Comparison of ENCODE assay signal across 11 cellular contexts in the genomic region with DNA sequence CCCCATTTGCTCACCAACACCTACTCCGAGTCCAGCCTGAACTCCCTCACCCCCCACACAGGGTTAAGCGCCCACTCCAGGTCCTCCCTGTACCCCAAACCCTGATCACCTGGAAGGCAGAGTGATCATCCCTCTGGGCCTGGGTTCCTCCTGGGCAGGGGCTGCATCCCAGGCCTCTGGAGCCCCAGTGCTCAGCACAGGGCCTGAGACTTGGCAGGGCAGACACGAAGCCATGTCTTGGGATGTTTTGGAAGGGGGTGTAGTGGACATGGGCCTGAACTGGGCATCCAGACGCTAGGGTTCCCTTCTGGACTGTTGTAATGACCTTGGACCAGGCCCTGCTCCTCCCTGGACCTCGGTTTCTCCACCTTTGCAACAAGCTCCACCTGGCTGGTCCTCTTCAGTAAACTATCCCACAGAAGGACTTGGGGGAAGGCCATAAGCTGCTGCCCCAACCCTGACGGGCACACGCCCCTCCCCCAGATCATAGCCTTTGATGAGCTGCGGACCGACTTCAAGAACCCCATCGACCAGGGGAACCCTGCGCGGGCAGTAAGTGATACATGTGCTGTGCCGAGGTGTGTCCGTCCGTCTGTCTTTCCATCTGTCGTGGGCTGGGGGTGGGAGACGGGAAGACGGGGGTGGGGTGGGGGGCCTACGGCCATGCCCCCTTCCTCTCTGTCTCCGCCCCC. TPM values are rescaled to one million over a fixed set of nuclear protein-coding genes. Genes with fewer than 3 reads are reported as not detected.
A peak's percentile ranks its signal among the peaks of the same experiment; 100 is the strongest.
DNase-seq lines count a peak whose midpoint lies in the region; ATAC-seq and TF ChIP-seq lines count a peak whose summit lies in the region.
"Had no signal": no experiment of that assay in that cellular context is flagged by ENCODE, and none has a peak within 500 bp of the region (broad histone marks: within the 10 kb centered on the region; RNA-seq: fewer than 3 reads in every experiment).

No MANE protein-coding gene starts in this region.

- H2BK15ac ChIP-seq in neuronal stem cell (ENCODE audit: low read length): peak overlapping the region; percentile 27

- H3K9me3 ChIP-seq in CD8-positive, alpha-beta T cell (ENCODE audit: low read length): no peaks in the 10 kb centered on the region
- H3K9me3 ChIP-seq in neuronal stem cell (replicated peaks in 1 of 2; ENCODE audit: control insufficient read depth in 2 of 2, insufficient read depth in 1 of 2, low read depth in 1 of 2, low read length in 2 of 2): no peaks in the 10 kb centered on the region
- H3K9me3 ChIP-seq in body of pancreas: no peaks in the 10 kb centered on the region
- no peaks in the 10 kb centered on the region for H3K9me3 ChIP-seq in lower lobe of right lung
- H3K9me3 ChIP-seq: thoracic aorta had no signal

- H3K4me1 Mint-ChIP-seq in CD8-positive, alpha-beta T cell (ENCODE audit: low read depth): peaks cover 42% of the 10 kb centered on the region
- H3K4me1 Mint-ChIP-seq in central memory CD8-positive, alpha-beta T cell: peaks cover 43% of the 10 kb centered on the region

- H3K36me3 ChIP-seq in CD8-positive, alpha-beta T cell (ENCODE audit: insufficient read depth, low read length): no peaks in the 10 kb centered on the region
- H3K36me3 ChIP-seq in neuronal stem cell (replicated peaks in 1 of 2; ENCODE audit: control insufficient read depth in 2 of 2, insufficient read depth in 2 of 2, low read length in 2 of 2) (peaks cover 21 to 53% of the 10 kb centered on the region in 2 donors), body of pancreas (replicated peaks in 1 of 2; ENCODE audit: insufficient read depth in 1 of 2, low read depth in 2 of 2) (peaks cover 0 to 2% of the 10 kb centered on the region in 2 donors), lower lobe of right lung (peaks cover 21% of the 10 kb centered on the region)

- no peak overlapping the region for H2BK12ac ChIP-seq in neuronal stem cell (ENCODE audit: low read length)

- H3K27me3 ChIP-seq in CD8-positive, alpha-beta T cell (ENCODE audit: insufficient read depth, low read length): no peaks in the 10 kb centered on the region
- H3K27me3 ChIP-seq in neuronal stem cell (ENCODE audit: control insufficient read depth in 3 of 3, insufficient read depth in 3 of 3, low read depth in 1 of 3, low read length in 3 of 3): no peaks in the 10 kb centered on the region
- no peaks in the 10 kb centered on the region for H3K27me3 ChIP-seq in body of pancreas
- H3K27me3 ChIP-seq in lower lobe of right lung (ENCODE audit: low read depth): no peaks in the 10 kb centered on the region

- peak overlapping the region; percentile 0 for H3K23ac ChIP-seq in neuronal stem cell (ENCODE audit: low read depth, low read length, poor library complexity)

- WGBS in neuronal stem cell (ENCODE audit: extremely low coverage in 2 of 2, insufficient read length in 2 of 2, insufficient replicate concordance in 1 of 2), 2 donors: no CpG with 5 or more reads among the region's 20 CpGs
- 21 to 51% methylated on average over 4 to 19 of the region's 20 CpGs for WGBS in body of pancreas, 2 donors

- H3K4ac ChIP-seq in neuronal stem cell (ENCODE audit: low read length): no peak overlapping the region

- TF ChIP-seq CTCF in CD8-positive, alpha-beta T cell (IDR thresholded peaks at IDR 0.05): no peak
- TF ChIP-seq CTCF in body of pancreas (IDR thresholded peaks at IDR 0.05): no peak
- TF ChIP-seq CTCF in lower lobe of right lung (IDR thresholded peaks at IDR 0.05): no peak

- H3K4me1 ChIP-seq in CD8-positive, alpha-beta T cell (ENCODE audit: insufficient read depth, low read length): peaks cover 29% of the 10 kb centered on the region
- H3K4me1 ChIP-seq in neuronal stem cell (ENCODE audit: control insufficient read depth in 2 of 2, insufficient read depth in 1 of 2, low read depth in 1 of 2, low read length in 2 of 2): peaks cover 30 to 45% of the 10 kb centered on the region in 2 donors
- H3K4me1 ChIP-seq in body of pancreas: peaks cover 17% of the 10 kb centered on the region
- H3K4me1 ChIP-seq in lower lobe of right lung: peaks cover 21% of the 10 kb centered on the region

- no peak overlapping the region for H4K8ac ChIP-seq in neuronal stem cell (ENCODE audit: low read depth, low read length)

- CTCF ChIA-PET in CD8-positive, alpha-beta T cell (lab: Charles Lee): interaction anchor here (0.9 to 5.2 kb wide), 16 partner anchors 9 to 422 kb away, joined by 3 to 63 read pairs (median 4); partner anchors contain the start of genes CD248, MUS81, TMEM151A and YIF1A

- no peak overlapping the region for H2BK5ac ChIP-seq in neuronal stem cell (ENCODE audit: low read length)

- no peak overlapping the region for H3K4me2 ChIP-seq in neuronal stem cell (ENCODE audit: insufficient read depth, low read length, poor library complexity, severe bottlenecking)

- intact Hi-C loops in CD8-positive, alpha-beta T cell (cut with DNase I, micrococcal nuclease): loop anchor here (1.0 to 10.0 kb wide), 3 partner anchors 14 to 207 kb away; partner anchors contain the start of genes RAB1B (in 2 of the 2) and PACS1 (in 1 of the 2)
- intact Hi-C loops in body of pancreas (cut with DNase I) (no loop called here), lower lobe of right lung (cut with DNase I) (no loop called here)

- H3K27ac Mint-ChIP-seq in CD8-positive, alpha-beta T cell: peak overlapping the region; percentile 84
- peak overlapping the region; percentile 93 for H3K27ac Mint-ChIP-seq in central memory CD8-positive, alpha-beta T cell (ENCODE audit: low read depth)

- ATAC-seq in CD8-positive, alpha-beta T cell: no peak
- ATAC-seq in HG03571 (IDR thresholded peaks at IDR 0.05; ENCODE audit: unreplicated experiment): peak; percentile 8
- no peak for ATAC-seq in central memory CD8-positive, alpha-beta T cell (replicated peaks; ENCODE audit: extremely low read depth, poor library complexity, severe bottlenecking)
- ATAC-seq in body of pancreas: no peak
- no peak for ATAC-seq in GM18867 (IDR thresholded peaks at IDR 0.05; ENCODE audit: unreplicated experiment)
- no peak for ATAC-seq in lower lobe of right lung

- H3K9me3 Mint-ChIP-seq in CD8-positive, alpha-beta T cell: no peaks in the 10 kb centered on the region
- no peaks in the 10 kb centered on the region for H3K9me3 Mint-ChIP-seq in central memory CD8-positive, alpha-beta T cell
- H3K9me3 Mint-ChIP-seq: activated naive CD4-positive, alpha-beta T cell treated with anti-CD3 and anti-CD28 coated beads, Interleukin-2, amount 10 ng/mL, durations not matched to agents 7 days and 5 days had no signal

- no peak overlapping the region for H3K9ac ChIP-seq in neuronal stem cell (ENCODE audit: low read depth, low read length, poor library complexity)

- H3K14ac ChIP-seq in neuronal stem cell (ENCODE audit: low read length): no peak overlapping the region

- peak overlapping the region; percentile 5 for H3K18ac ChIP-seq in neuronal stem cell (ENCODE audit: low read length)

- no peak overlapping the region for H2BK120ac ChIP-seq in neuronal stem cell (ENCODE audit: low read depth, low read length)

- no peak overlapping the region for H3K4me3 ChIP-seq in CD8-positive, alpha-beta T cell (ENCODE audit: low read depth, low read length)
- H3K4me3 ChIP-seq in neuronal stem cell (ENCODE audit: low read length in 2 of 2) (no peak overlapping the region), body of pancreas (no peak overlapping the region), lower lobe of right lung (no peak overlapping the region)
- H3K4me3 ChIP-seq: thoracic aorta had no signal

- peak overlapping the region; percentile 6 for H2AK5ac ChIP-seq in neuronal stem cell (ENCODE audit: low read depth, low read length)

- no peak overlapping the region for H4K91ac ChIP-seq in neuronal stem cell (ENCODE audit: low read depth, low read length, poor library complexity)

- no peaks in the 10 kb centered on the region for H3K27me3 Mint-ChIP-seq in CD8-positive, alpha-beta T cell (ENCODE audit: low read depth)
- no peaks in the 10 kb centered on the region for H3K27me3 Mint-ChIP-seq in central memory CD8-positive, alpha-beta T cell

- peaks cover 2% of the 10 kb centered on the region for H3K36me3 Mint-ChIP-seq in CD8-positive, alpha-beta T cell
- H3K36me3 Mint-ChIP-seq in central memory CD8-positive, alpha-beta T cell (ENCODE audit: insufficient read depth): peaks cover 28% of the 10 kb centered on the region

- H2AFZ ChIP-seq in neuronal stem cell (ENCODE audit: low read length): no peak overlapping the region

- DNase-seq in CD8-positive, alpha-beta T cell: no peak
- DNase-seq in central memory CD8-positive, alpha-beta T cell (ENCODE audit: low spot score in 2 of 2): no peak
- DNase-seq in neuronal stem cell (ENCODE audit: low spot score) (no peak), body of pancreas (no peak), NCI-H526 treated with DMSO at 0.1 percent for 48 hours (lab: John Stamatoyannopoulos, UW) (no peak), lower lobe of right lung (no peak)
- DNase-seq: cortex of kidney had no signal

- no peak overlapping the region for H3K27ac ChIP-seq in CD8-positive, alpha-beta T cell (ENCODE audit: low read depth, low read length)
- peak overlapping the region; percentile 49 for H3K27ac ChIP-seq in neuronal stem cell (replicated peaks; ENCODE audit: low read length)
- peak overlapping the region in 1 of 4 donors; percentile 43 for H3K27ac ChIP-seq in body of pancreas
- H3K27ac ChIP-seq in lower lobe of right lung: no peak overlapping the region
- H3K27ac ChIP-seq: thoracic aorta had no signal

- TF ChIP-seq POLR2A in body of pancreas (IDR thresholded peaks at IDR 0.05): no peak

- POLR2A ChIA-PET in CD8-positive, alpha-beta T cell (lab: Charles Lee): interaction anchor here (1.0 to 2.3 kb wide), 4 partner anchors 9 to 59 kb away, joined by 3 to 15 read pairs (median 6); partner anchors contain the start of gene RAB1B

- H3K4me3 Mint-ChIP-seq in CD8-positive, alpha-beta T cell: no peak overlapping the region
- H3K4me3 Mint-ChIP-seq in central memory CD8-positive, alpha-beta T cell: peak overlapping the region; percentile 67

- H3K79me1 ChIP-seq in neuronal stem cell (ENCODE audit: low read depth, low read length): peaks cover 4% of the 10 kb centered on the region

RNA-seq across cellular contexts. Expression of gene CNIH2, which starts 3.9 kb away (rescaled TPM):
- total RNA-seq in CD8-positive, alpha-beta T cell: 1 to 10 TPM; 4.9 to 5.7 TPM
- polyA plus RNA-seq in neuronal stem cell (2013, experiment 1 of 2): 24.3 TPM
- 24.3 TPM for polyA plus RNA-seq in neuronal stem cell (2013, experiment 2 of 2)
- total RNA-seq in body of pancreas (1 to 10 TPM; 3.6 to 4.6 TPM), lower lobe of right lung (0.89 TPM)
- total RNA-seq: thoracic aorta had no signal

RNA-seq across cellular contexts. Expression of gene YIF1A, which starts 7.0 kb away (rescaled TPM):
- 10 to 100 TPM; 16.8 to 17.1 TPM for total RNA-seq in CD8-positive, alpha-beta T cell
- polyA plus RNA-seq in neuronal stem cell (2013, experiment 1 of 2): 75.4 TPM
- polyA plus RNA-seq in neuronal stem cell (2013, experiment 2 of 2): 75.5 TPM
- total RNA-seq in body of pancreas (10 to 100 TPM; 63.6 to 91.6 TPM), lower lobe of right lung (67.8 TPM)

RNA-seq across cellular contexts. Expression of gene TMEM151A, which starts 9.8 kb away (rescaled TPM):
- total RNA-seq in CD8-positive, alpha-beta T cell: under 1 TPM; 0.19 to 0.31 TPM
- 0.15 TPM for polyA plus RNA-seq in neuronal stem cell (2013, experiment 1 of 2)
- 0.17 TPM for polyA plus RNA-seq in neuronal stem cell (2013, experiment 2 of 2)
- total RNA-seq in body of pancreas: 1 to 10 TPM; 1.6 to 2.1 TPM
- total RNA-seq in lower lobe of right lung: not detected

RNA-seq across cellular contexts. Expression of gene RAB1B, which starts 13.5 kb away (rescaled TPM):
- total RNA-seq in CD8-positive, alpha-beta T cell: 10 to 100 TPM; 34.4 to 36.3 TPM
- polyA plus RNA-seq in neuronal stem cell (2013, experiment 1 of 2): 109 TPM
- 106 TPM for polyA plus RNA-seq in neuronal stem cell (2013, experiment 2 of 2)
- total RNA-seq in body of pancreas: 10 to 100 TPM; 67.7 to 74.5 TPM
- total RNA-seq in lower lobe of right lung: 138 TPM

RNA-seq across cellular contexts. Expression of gene KLC2, which starts 24.4 kb away (rescaled TPM):
- total RNA-seq in CD8-positive, alpha-beta T cell: 10 to 100 TPM; 29.6 to 35.4 TPM
- polyA plus RNA-seq in neuronal stem cell (2013, experiment 1 of 2): 47.2 TPM
- polyA plus RNA-seq in neuronal stem cell (2013, experiment 2 of 2): 45.3 TPM
- total RNA-seq in body of pancreas (10 to 100 TPM; 13.5 to 16.5 TPM), lower lobe of right lung (24.3 TPM)

Comparison
In these comparisons a context has a peak if more than half of its experiments do, and no peak if none do; other contexts are left out.
1. intact Hi-C loops: an anchor here in CD8-positive, alpha-beta T cell (1.0 to 10.0 kb wide); none called in body of pancreas and lower lobe of right lung.